ENCODE assay signal across 9 cellular contexts in the genomic region with DNA sequence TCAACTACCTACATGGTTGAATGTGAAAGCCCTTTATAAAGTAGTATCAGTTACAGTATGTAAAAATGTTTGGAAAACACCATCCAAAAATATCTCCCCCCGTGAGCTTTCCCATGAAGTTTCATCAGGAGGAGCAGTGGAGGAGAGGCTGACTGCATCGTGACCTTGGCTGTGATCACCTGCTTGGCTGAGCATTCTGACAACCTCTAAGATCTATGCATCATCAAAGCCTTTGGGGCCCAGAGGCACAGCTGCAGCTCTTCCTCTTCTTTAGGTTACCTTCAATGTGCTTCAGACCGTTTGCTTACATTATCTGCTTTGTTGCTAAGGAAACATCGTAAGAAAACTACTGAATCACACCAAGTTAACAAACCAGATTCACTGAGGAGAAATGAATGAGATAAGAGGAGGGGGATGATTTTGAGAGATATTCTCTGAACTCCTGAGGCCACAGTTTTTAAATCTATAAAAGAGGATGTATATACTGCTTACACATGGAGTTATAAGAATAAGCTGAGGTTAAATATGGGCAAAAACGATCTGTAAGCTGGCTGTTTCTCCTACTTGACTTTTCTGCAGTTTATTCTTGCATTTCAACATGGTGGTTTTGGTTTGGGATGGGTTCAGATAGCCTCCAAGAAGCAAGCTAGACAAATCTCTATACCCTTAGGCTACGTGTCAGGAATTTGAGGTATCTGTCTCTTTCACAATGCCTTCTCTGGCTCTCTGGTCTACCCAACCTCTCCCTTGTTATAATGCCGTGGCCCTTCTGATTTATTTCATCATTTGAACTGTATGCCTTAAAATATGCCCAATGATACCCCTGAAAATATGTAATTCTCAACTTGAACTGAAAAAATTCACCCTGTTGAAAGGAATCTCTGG. TPM values are rescaled to one million over a fixed set of nuclear protein-coding genes. Genes with fewer than 3 reads are reported as not detected.
DNase-seq lines count a peak whose midpoint lies in the region; ATAC-seq and TF ChIP-seq lines count a peak whose summit lies in the region.
"Had no signal": no experiment of that assay in that cellular context is flagged by ENCODE, and none has a peak within 500 bp of the region (broad histone marks: within the 10 kb centered on the region; RNA-seq: fewer than 3 reads in every experiment).

No MANE protein-coding gene starts in this region.

- H3K4me1 ChIP-seq in spleen, result peaks cover 15 to 97% (median 51%) of the 10 kb centered on the region in 6 donors

- intact Hi-C loops in spleen (cut with DNase I; ENCODE audit: low total_unique reads), result no loop called here

- peak; percentile 45 for ATAC-seq in GM21717 (IDR thresholded peaks at IDR 0.05; ENCODE audit: unreplicated experiment)

- no peak for TF ChIP-seq CTCF in spleen (IDR thresholded peaks at IDR 0.05 in 8 of 11, conservative IDR thresholded peaks at IDR 0.05 in 3 of 11)

- TF ChIP-seq POLR2A in spleen (IDR thresholded peaks at IDR 0.05), result no peak

- WGBS in spleen, 5 donors, result 45 to 53% (median 52%) methylated on average over 7 of the region's 7 CpGs

- H3K27ac ChIP-seq in spleen, result peak overlapping the region in 6 of 8 donors; percentile 6 to 79 (median 48)

- H3K4me3 ChIP-seq in spleen, result no peak overlapping the region

- DNase-seq in GM03348 (ENCODE audit: low spot score) (peak; percentile 17), M059J (ENCODE audit: low read depth) (peak; percentile 74), spleen (peak; percentile 83), NCI-H82 (lab: John Stamatoyannopoulos, UW) (no peak), inferior parietal cortex (ENCODE audit: extremely low spot score) (no peak), NCI-H2107 (lab: John Stamatoyannopoulos, UW) (no peak)
- DNase-seq in activated gamma-delta T cell treated with anti-CD3 and anti-CD28 coated beads, Interleukin-2, amount 50 U/mL, for 16 hours (ENCODE audit: low read depth), result peak; percentile 20

- H3K36me3 ChIP-seq in spleen, result peaks cover 0 to 17% (median 0%) of the 10 kb centered on the region in 6 donors

- H3K9me3 ChIP-seq in spleen, result no peaks in the 10 kb centered on the region

- H3K27me3 ChIP-seq in spleen (replicated peaks in 1 of 7), result no peaks in the 10 kb centered on the region

RNA-seq across cellular contexts. Expression of a gene that starts 4.0 kb away (rescaled TPM):
- not detected in 2 replicates for total RNA-seq in M059J (2014; rRNA removed; shearing (Covaris generic))
- total RNA-seq in spleen, result 10 to 100 TPM in 3 of 7 donors, 1 to 10 TPM in 4; 6.7 to 18.9 (median 8.9) TPM
- polyA plus RNA-seq in spleen, result 10 to 100 TPM in 1 of 3 donors, 1 to 10 TPM in 2; 2.7 to 20.9 (median 3.7) TPM
- total RNA-seq: HT1080 had no signal

RNA-seq across cellular contexts. Expression of a gene that starts 42.9 kb away (rescaled TPM):
- 10.9 and 12.6 TPM in 2 replicates for total RNA-seq in M059J (2014; rRNA removed; shearing (Covaris generic))
- 1 to 10 TPM in 5 of 7 donors, under 1 TPM in 2; 0.74 to 3.9 (median 1.5) TPM for total RNA-seq in spleen
- polyA plus RNA-seq in spleen, result under 1 TPM; 0.26 to 0.55 (median 0.33) TPM

Comparison
In these comparisons a context has a peak if more than half of its experiments do, and no peak if none do; other contexts are left out.
1. DNase-seq: peak in GM03348 (single experiment), M059J (single experiment), activated gamma-delta T cell treated with anti-CD3 and anti-CD28 coated beads, Interleukin-2, amount 50 U/mL, for 16 hours (single experiment) and spleen (single experiment); none in NCI-H82 (single experiment), inferior parietal cortex (single experiment) and NCI-H2107 (single experiment).